9 cellular contexts compared by ENCODE assay signal in the genomic region with DNA sequence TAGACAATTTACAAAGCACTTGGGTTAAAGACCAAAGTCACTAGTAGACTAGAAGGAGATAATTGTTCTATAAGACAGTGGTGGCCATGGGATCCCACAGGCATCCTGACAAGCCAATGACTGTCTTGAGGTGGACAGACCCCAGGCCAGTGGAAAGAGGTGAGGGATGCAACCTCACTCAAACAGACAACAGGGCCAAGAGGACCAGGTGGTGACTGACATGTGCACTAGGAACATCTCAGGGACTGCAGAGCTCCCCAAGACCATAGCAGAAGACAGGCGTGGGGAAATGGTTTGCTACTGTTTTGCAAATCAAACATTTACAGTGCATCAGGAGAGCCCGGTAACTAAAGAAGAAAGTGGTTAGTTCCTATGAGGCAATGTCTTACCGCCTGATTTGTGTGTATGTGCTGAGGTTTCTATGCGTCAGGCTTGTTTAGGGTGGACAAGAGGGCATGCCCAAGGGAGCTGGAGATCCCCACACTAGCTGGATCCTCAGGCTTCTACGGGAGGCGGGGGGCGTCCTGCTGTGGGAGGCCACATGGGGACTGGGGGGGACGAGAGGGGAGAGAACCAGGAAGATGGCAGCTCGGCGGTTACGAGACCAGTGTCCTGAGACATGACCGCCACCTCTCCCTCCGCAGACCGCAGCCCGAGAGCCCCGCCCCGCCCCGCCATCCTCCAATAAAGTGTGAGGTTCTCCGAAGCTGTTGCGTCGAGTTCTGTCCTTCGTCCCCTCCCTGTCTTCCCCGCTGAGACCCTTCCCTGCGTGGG. TPM values are rescaled to one million over a fixed set of nuclear protein-coding genes. Genes with fewer than 3 reads are reported as not detected.
DNase-seq lines count a peak whose midpoint lies in the region; ATAC-seq and TF ChIP-seq lines count a peak whose summit lies in the region.
"Had no signal": no experiment of that assay in that cellular context is flagged by ENCODE, and none has a peak within 500 bp of the region (broad histone marks: within the 10 kb centered on the region; RNA-seq: fewer than 3 reads in every experiment).

No MANE protein-coding gene starts in this region.

- peak overlapping the region; percentile 88 to 100 (median 99) for H3K4me3 ChIP-seq in spleen

- no peaks in the 10 kb centered on the region for H3K27me3 ChIP-seq in spleen (replicated peaks in 1 of 7)

- peaks cover 28% of the 10 kb centered on the region for H3K36me3 Mint-ChIP-seq in brain

- peak; percentile 75 for DNase-seq in GDM1 (lab: John Stamatoyannopoulos, UW)
- DNase-seq in KBM-7 = peak; percentile 92
- peak; percentile 7 for DNase-seq in T follicular helper cell (ENCODE audit: low read depth)
- DNase-seq in iPS-NIHi7 (ENCODE audit: extremely low spot score) = peak; percentile 81
- no peak for DNase-seq in spleen
- DNase-seq in ureter (ENCODE audit: low spot score) = no peak

- TF ChIP-seq POLR2A in spleen (IDR thresholded peaks at IDR 0.05) = peak in 1 of 3 donors; percentile 1

- peak overlapping the region; percentile 75 to 97 (median 97) for H3K27ac Mint-ChIP-seq in brain

- H3K27ac ChIP-seq in spleen = peak overlapping the region; percentile 77 to 97 (median 91)

- H3K27me3 Mint-ChIP-seq in brain = no peaks in the 10 kb centered on the region

- WGBS in spleen, 5 donors = 2 to 5% (median 4%) methylated on average over 11 to 24 of the region's 24 CpGs

- H3K4me1 Mint-ChIP-seq in brain = peaks cover 26% of the 10 kb centered on the region

- peak; percentile 40 for ATAC-seq in GM21786 (IDR thresholded peaks at IDR 0.05; ENCODE audit: unreplicated experiment)

- TF ChIP-seq CTCF in brain (conservative IDR thresholded peaks at IDR 0.05) = no peak
- TF ChIP-seq CTCF in spleen (IDR thresholded peaks at IDR 0.05 in 8 of 11, conservative IDR thresholded peaks at IDR 0.05 in 3 of 11) = no peak

- intact Hi-C loops in spleen (cut with DNase I; ENCODE audit: low total_unique reads) = no loop called here

- H3K4me3 Mint-ChIP-seq in brain = peak overlapping the region; percentile 83 to 93 (median 90)

- H3K36me3 ChIP-seq in spleen = peaks cover 0 to 43% (median 21%) of the 10 kb centered on the region in 6 donors

- in situ Hi-C loops in KBM-7 (cut with MboI; ENCODE audit: low pct_unique_long_range_greater_than_20kb, low sequenced_read_pairs) = no loop called here

- no peaks in the 10 kb centered on the region for H3K9me3 Mint-ChIP-seq in brain

- H3K4me1 ChIP-seq in spleen = peaks cover 7 to 33% (median 25%) of the 10 kb centered on the region in 6 donors

- H3K9me3 ChIP-seq in spleen = no peaks in the 10 kb centered on the region

RNA-seq across cellular contexts. Expression of a gene that starts 0.6 kb away (rescaled TPM):
- polyA plus RNA-seq in brain (ENCODE audit: insufficient read depth, low read depth, low replicate concordance) (107 TPM), spleen (10 to 100 TPM; 44.3 to 64.6 (median 60.6) TPM)
- total RNA-seq in spleen (10 to 100 TPM; 22.5 to 40.1 (median 25.3) TPM), ureter (49.6 TPM)

RNA-seq across cellular contexts. Expression of a gene that starts 1.8 kb away (rescaled TPM):
- 1.7 TPM for polyA plus RNA-seq in brain (ENCODE audit: insufficient read depth, low read depth, low replicate concordance)
- 1 to 10 TPM in 2 of 7 donors, under 1 TPM in 2, not detected in 3; 0.70 to 1.7 (median 1.0) TPM for total RNA-seq in spleen
- polyA plus RNA-seq in spleen = not detected
- total RNA-seq in ureter = 1.5 TPM
- total RNA-seq: pulmonary artery endothelial cell had no signal

RNA-seq across cellular contexts. Expression of a gene that starts 26.2 kb away (rescaled TPM):
- not detected for polyA plus RNA-seq in brain (ENCODE audit: insufficient read depth, low read depth, low replicate concordance)
- not detected for total RNA-seq in spleen
- under 1 TPM in 2 of 3 donors, not detected in 1; 0.68 to 1.00 TPM for polyA plus RNA-seq in spleen
- total RNA-seq in ureter = not detected
- total RNA-seq: pulmonary artery endothelial cell had no signal

RNA-seq across cellular contexts. Expression of a gene that starts 39.3 kb away (rescaled TPM):
- polyA plus RNA-seq in brain (ENCODE audit: insufficient read depth, low read depth, low replicate concordance) (1,079 TPM), spleen (not detected)
- total RNA-seq in spleen (1 to 10 TPM in 1 of 7 donors, not detected in 6; 2.2 TPM), ureter (not detected)
- total RNA-seq: pulmonary artery endothelial cell had no signal

Comparison
In these comparisons a context has a peak if more than half of its experiments do, and no peak if none do; other contexts are left out.
1. DNase-seq: peak in GDM1 (single experiment), KBM-7 (single experiment), T follicular helper cell (single experiment) and iPS-NIHi7 (single experiment); none in spleen (single experiment) and ureter (single experiment).